In genomic region chr17:31489295-31490018, GRCh38 we compare ENCODE assay signal across 9 cellular contexts.
DNase-seq lines count a peak whose midpoint lies in the region; ATAC-seq, FAIRE-seq and TF ChIP-seq lines count a peak whose summit lies in the region.
"Had no signal": no experiment of that assay in that cellular context is flagged by ENCODE, and none has a peak within 500 bp of the region (broad histone marks: within the 10 kb centered on the region; RNA-seq: fewer than 3 reads in every experiment).

No MANE protein-coding gene starts in this region.

- no peaks in the 10 kb centered on the region; the same call in 1 of the 2 replicates for H4K20me1 ChIP-seq in HepG2 (ENCODE audit: insufficient read depth, low read length)

- no peak for ATAC-seq in activated naive CD4-positive, alpha-beta T cell treated with anti-CD3 and anti-CD28 coated beads, Interleukin-2, amount 50 U/mL, for 72 hours
- ATAC-seq in HepG2 (peak; percentile 28), upper lobe of left lung (ENCODE audit: low FRiP score in 2 of 2) (peak in 1 of 2 donors; percentile 39)

- H3K4me2 ChIP-seq in HepG2 (ENCODE audit: low read depth, low read length) = peak overlapping the region; percentile 89

- H3K36me3 Mint-ChIP-seq in activated naive CD4-positive, alpha-beta T cell treated with anti-CD3 and anti-CD28 coated beads for 36 hours (ENCODE audit: low read depth) = no peaks in the 10 kb centered on the region
- H3K36me3 Mint-ChIP-seq in activated naive CD4-positive, alpha-beta T cell treated with anti-CD3 and anti-CD28 coated beads, Interleukin-2, amount 50 U/mL, for 72 hours = peaks cover 0 to 5% of the 10 kb centered on the region in 2 donors

- no peaks in the 10 kb centered on the region for H3K27me3 Mint-ChIP-seq in activated naive CD4-positive, alpha-beta T cell treated with anti-CD3 and anti-CD28 coated beads for 36 hours (ENCODE audit: low read depth)

- TF ChIP-seq CTCF in HepG2 (CRISPR knock-in tag; IDR thresholded peaks at IDR 0.05) (0 out of 2 replicates have a peak, but pooled peaks have one; percentile 10), upper lobe of left lung (IDR thresholded peaks at IDR 0.05) (no peak)

- peaks cover 64% of the 10 kb centered on the region for H3K79me2 ChIP-seq in HepG2 (ENCODE audit: insufficient read depth, low read length)

- H3K27ac ChIP-seq in HepG2 (ENCODE audit: extremely low read length, insufficient read depth, low read length) (peak overlapping the region; percentile 63), upper lobe of left lung (peak overlapping the region; percentile 76 to 91 (median 83))

- H3K9ac ChIP-seq in HepG2 (ENCODE audit: insufficient read depth, low read depth, low read length) = peak overlapping the region; percentile 88

- peaks cover 59% of the 10 kb centered on the region for H3K4me1 ChIP-seq in HepG2 (ENCODE audit: insufficient read depth, low read length)
- H3K4me1 ChIP-seq in upper lobe of left lung = peaks cover 22 to 61% (median 57%) of the 10 kb centered on the region in 4 donors

- 2% methylated on average over 11 of the region's 16 CpGs for WGBS in HepG2 (ENCODE audit: low lambda C conversion rate)
- WGBS in upper lobe of left lung, 2 donors = 63 to 75% methylated on average over 13 to 16 of the region's 16 CpGs

- FAIRE-seq in HepG2 (lab: Jason Lieb, UNC) = peak; percentile 77

- no peak for TF ChIP-seq RAD21 in HepG2 (CRISPR knock-in tag; IDR thresholded peaks at IDR 0.05)

- H3K4me3 Mint-ChIP-seq in activated naive CD4-positive, alpha-beta T cell treated with anti-CD3 and anti-CD28 coated beads for 36 hours = peak overlapping the region; percentile 91

- peak; percentile 24 to 57 for TF ChIP-seq POLR2A in HepG2 (IDR thresholded peaks at IDR 0.05; ENCODE audit: insufficient read depth in 1 of 2, low read depth in 2 of 2, low read length in 2 of 2)
- peak in 1 of 4 donors; percentile 31 for TF ChIP-seq POLR2A in upper lobe of left lung (IDR thresholded peaks at IDR 0.05)

- CTCF ChIA-PET in activated naive CD4-positive, alpha-beta T cell treated with anti-CD3 and anti-CD28 coated beads for 36 hours (lab: Charles Lee) = interaction anchor here (0.8 to 4.8 kb wide), 3 partner anchors 20 to 44 kb away, joined by 3 to 34 read pairs (median 5); no protein-coding TSS in a partner anchor
- CTCF ChIA-PET in HepG2 (lab: Yijun Ruan, JAX; ENCODE audit: low intra/inter-chr PET ratio, low total read pairs) = no interaction called here

- DNase-seq in activated naive CD4-positive, alpha-beta T cell treated with anti-CD3 and anti-CD28 coated beads for 36 hours = peak; percentile 53
- DNase-seq in activated naive CD4-positive, alpha-beta T cell treated with Interleukin-2 at 50 U/mL for 16 hours = no peak
- DNase-seq in activated naive CD4-positive, alpha-beta T cell treated with anti-CD3 and anti-CD28 coated beads, Interleukin-2, amount 50 U/mL, for 72 hours (ENCODE audit: low spot score in 2 of 2) = no peak
- DNase-seq in HepG2 (ENCODE audit: low spot score) (peak; percentile 72), upper lobe of left lung (peak; percentile 67 to 88), cardiac septum (ENCODE audit: low spot score) (no peak), NCI-H510A treated with DMSO at 0.1 percent for 48 hours (lab: John Stamatoyannopoulos, UW) (no peak), OCI-M1 (lab: John Stamatoyannopoulos, UW) (no peak)
- DNase-seq: activated gamma-delta T cell treated with Interleukin-2 at 50 U/mL for 16 hours had no signal

- TF ChIP-seq EP300 in HepG2 (IDR thresholded peaks at IDR 0.05; ENCODE audit: low read depth in 2 of 2, low read length in 2 of 2) (peak in 1 of 2 experiments; percentile 52; a peak in 1 of 4 replicates), HepG2 (CRISPR knock-in tag; IDR thresholded peaks at IDR 0.05; ENCODE audit: borderline replicate concordance) (no peak), upper lobe of left lung (IDR thresholded peaks at IDR 0.05) (no peak)

- peak overlapping the region; percentile 67 for H3K27ac Mint-ChIP-seq in activated naive CD4-positive, alpha-beta T cell treated with anti-CD3 and anti-CD28 coated beads for 36 hours
- H3K27ac Mint-ChIP-seq in activated naive CD4-positive, alpha-beta T cell treated with anti-CD3 and anti-CD28 coated beads, Interleukin-2, amount 50 U/mL, for 72 hours = peak overlapping the region; percentile 93 to 97

- POLR2A ChIA-PET in HepG2 (lab: Yijun Ruan, JAX) = interaction anchor here (0.7 to 6.0 kb wide), 7 partner anchors 10 to 50 kb away, joined by 3 to 161 read pairs (median 21); no protein-coding TSS in a partner anchor

- H3K4me3 ChIP-seq in HepG2 (replicated peaks in 1 of 3; ENCODE audit: insufficient read depth in 1 of 3, low read depth in 2 of 3, low read length in 3 of 3) = peak overlapping the region; percentile 81 to 95 (median 87)
- H3K4me3 ChIP-seq in upper lobe of left lung = peak overlapping the region in 3 of 4 donors; percentile 4 to 66 (median 65)

- H3K27me3 ChIP-seq in HepG2 (ENCODE audit: control insufficient read depth in 1 of 2, insufficient read depth in 2 of 2, low read length in 2 of 2) (no peaks in the 10 kb centered on the region), upper lobe of left lung (peaks cover 0 to 5% (median 0%) of the 10 kb centered on the region in 4 donors)

- peaks cover 3 to 12% of the 10 kb centered on the region in 2 experiments; a peak in 2 of 5 replicates for H3K36me3 ChIP-seq in HepG2 (replicated peaks in 1 of 2; ENCODE audit: control insufficient read depth in 1 of 2, insufficient read depth in 2 of 2, low read length in 2 of 2)
- no peaks in the 10 kb centered on the region for H3K36me3 ChIP-seq in upper lobe of left lung

- intact Hi-C loops in activated naive CD4-positive, alpha-beta T cell treated with anti-CD3 and anti-CD28 coated beads for 36 hours (cut with micrococcal nuclease) = loop anchor here (5.0 to 10.0 kb wide), 5 partner anchors 193 to 1112 kb away; partner anchors contain the start of genes CPD, CRLF3 and NF1
- intact Hi-C loops in HepG2 (cut with micrococcal nuclease; ENCODE audit: unreplicated experiment) = loop anchor here (1.0 kb wide), 2 partner anchors 9 to 28 kb away; no protein-coding TSS in a partner anchor
- intact Hi-C loops in cardiac septum (cut with DNase I) = loop anchor here (5.0 kb wide), 1 partner anchor 37 kb away; no protein-coding TSS in a partner anchor

- H2AFZ ChIP-seq in HepG2 (ENCODE audit: low read length) = no peak overlapping the region

- peaks cover 61% of the 10 kb centered on the region for H3K4me1 Mint-ChIP-seq in activated naive CD4-positive, alpha-beta T cell treated with anti-CD3 and anti-CD28 coated beads for 36 hours (ENCODE audit: low read depth)

- in situ Hi-C loops in HepG2 (cut with HindIII; ENCODE audit: extremely low pct_ligation_motif_present, low pct_unique_long_range_greater_than_20kb) = no loop called here

- H3K9me3 ChIP-seq in HepG2 (ENCODE audit: low read length) (no peaks in the 10 kb centered on the region), upper lobe of left lung (no peaks in the 10 kb centered on the region)

- no peaks in the 10 kb centered on the region for H3K9me3 Mint-ChIP-seq in activated naive CD4-positive, alpha-beta T cell treated with anti-CD3 and anti-CD28 coated beads for 36 hours
- no peaks in the 10 kb centered on the region for H3K9me3 Mint-ChIP-seq in activated naive CD4-positive, alpha-beta T cell treated with anti-CD3 and anti-CD28 coated beads, Interleukin-2, amount 50 U/mL, for 72 hours

- BruUV-seq in HepG2 (replicated peaks; lab: Mats Ljungman, UMichigan) = TSS peak; percentile 43

TF ChIP-seq in HepG2, 621 proteins besides CTCF, POLR2A, EP300 and RAD21 (continues in another document):
- TF ChIP-seq FOXC1 (CRISPR knock-in tag; IDR thresholded peaks at IDR 0.05; ENCODE audit: borderline replicate concordance) (0 out of 2 replicates have a peak, but pooled peaks have one; percentile 34), ZNF775 (CRISPR knock-in tag; IDR thresholded peaks at IDR 0.05; ENCODE audit: borderline replicate concordance) (no peak), ZNF101 (CRISPR knock-in tag; IDR thresholded peaks at IDR 0.05; ENCODE audit: borderline replicate concordance, low read depth) (no peak), GATAD2A (CRISPR knock-in tag; IDR thresholded peaks at IDR 0.05) (peak; percentile 50), KMT2B (CRISPR knock-in tag; IDR thresholded peaks at IDR 0.05) (no peak), ZNF333 (CRISPR knock-in tag; IDR thresholded peaks at IDR 0.05; ENCODE audit: borderline replicate concordance) (no peak)

Comparison
In these comparisons a context has a peak if more than half of its experiments do, and no peak if none do; other contexts are left out.
1. DNase-seq: peak in activated naive CD4-positive, alpha-beta T cell treated with anti-CD3 and anti-CD28 coated beads for 36 hours (single experiment), HepG2 (single experiment) and upper lobe of left lung (2 of 2); none in activated naive CD4-positive, alpha-beta T cell treated with Interleukin-2 at 50 U/mL for 16 hours (single experiment), activated naive CD4-positive, alpha-beta T cell treated with anti-CD3 and anti-CD28 coated beads, Interleukin-2, amount 50 U/mL, for 72 hours (0 of 2), cardiac septum (single experiment), NCI-H510A treated with DMSO at 0.1 percent for 48 hours (single experiment) and OCI-M1 (single experiment).